Comparison of ENCODE assay signal across 13 cellular contexts in the genomic region with DNA sequence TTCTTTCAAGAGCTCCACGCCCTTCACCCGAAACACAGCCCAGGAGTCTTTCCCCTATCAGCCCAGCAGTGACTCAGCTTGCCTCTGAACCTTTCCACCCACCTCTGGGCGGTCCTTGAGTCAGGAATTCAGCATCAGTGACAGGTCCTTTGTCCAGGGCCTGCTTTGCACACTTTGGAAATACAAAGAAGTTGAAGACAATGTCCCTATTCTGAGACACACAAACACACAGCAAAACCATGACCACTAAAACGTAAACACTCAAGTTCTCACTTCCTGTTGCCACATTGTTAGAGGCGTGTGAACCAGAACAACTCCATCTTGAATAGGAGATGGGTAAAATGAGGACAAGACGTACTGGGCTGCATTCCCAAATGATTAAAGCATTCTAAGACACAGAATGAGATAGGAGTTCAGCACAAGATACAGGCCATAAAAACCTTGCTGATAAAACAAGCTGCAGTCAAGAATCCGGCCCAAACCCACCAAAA. TPM values are rescaled to one million over a fixed set of nuclear protein-coding genes. Genes with fewer than 3 reads are reported as not detected.
DNase-seq lines count a peak whose midpoint lies in the region; ATAC-seq and TF ChIP-seq lines count a peak whose summit lies in the region.
"Had no signal": no experiment of that assay in that cellular context is flagged by ENCODE, and none has a peak within 500 bp of the region (broad histone marks: within the 10 kb centered on the region; RNA-seq: fewer than 3 reads in every experiment).

No MANE protein-coding gene starts in this region.

- no peak overlapping the region for H3K27ac Mint-ChIP-seq in stimulated activated memory B cell treated with anti-CD40 and anti-IgM and Interleukin-4, amounts not matched to agents 10 μg/mL and 1 μg/mL and 100 μg/mL, for 72 hours

- in situ Hi-C loops in brain microvascular endothelial cell (cut with HindIII; ENCODE audit: low pct_ligation_motif_present, low sequenced_read_pairs): no loop called here

- ATAC-seq in lower lobe of right lung: peak; percentile 83 to 86
- ATAC-seq in stimulated activated memory B cell treated with anti-CD40 and anti-IgM and Interleukin-4, amounts not matched to agents 10 μg/mL and 1 μg/mL and 100 μg/mL, for 72 hours: no peak

- no peaks in the 10 kb centered on the region for H3K9me3 ChIP-seq in lower lobe of right lung
- H3K9me3 ChIP-seq in spleen: no peaks in the 10 kb centered on the region
- H3K9me3 ChIP-seq: sigmoid colon had no signal

- DNase-seq in CD1c-positive myeloid dendritic cell (ENCODE audit: extremely low spot score) (peak; percentile 52), HPDE6-E6E7 (ENCODE audit: extremely low spot score) (peak; percentile 34), brain microvascular endothelial cell (peak; percentile 9), lower lobe of right lung (no peak), UCSD-AML1 (lab: John Stamatoyannopoulos, UW; ENCODE audit: unreplicated experiment) (no peak), NCI-H524 treated with DMSO at 0.1 percent for 48 hours (lab: John Stamatoyannopoulos, UW) (no peak), spleen (no peak)
- DNase-seq: activated CD4-positive, alpha-beta T cell treated with anti-CD3 and anti-CD28 coated beads for 48 hours; NCI-H1092 treated with DMSO at 0.1 percent for 48 hours; Right ventricle myocardium superior; sigmoid colon had no signal

- no peak for TF ChIP-seq CTCF in brain microvascular endothelial cell (IDR thresholded peaks at IDR 0.05; ENCODE audit: low read depth, low read length, missing control alignments)
- TF ChIP-seq CTCF in lower lobe of right lung (IDR thresholded peaks at IDR 0.05): no peak
- TF ChIP-seq CTCF in spleen (IDR thresholded peaks at IDR 0.05 in 8 of 11, conservative IDR thresholded peaks at IDR 0.05 in 3 of 11): no peak

- no peaks in the 10 kb centered on the region for H3K27me3 Mint-ChIP-seq in stimulated activated memory B cell treated with anti-CD40 and anti-IgM and Interleukin-4, amounts not matched to agents 10 μg/mL and 1 μg/mL and 100 μg/mL, for 72 hours

- no peak for TF ChIP-seq POLR2A in spleen (IDR thresholded peaks at IDR 0.05)

- H3K27me3 ChIP-seq in brain microvascular endothelial cell (replicated peaks) (no peaks in the 10 kb centered on the region), lower lobe of right lung (ENCODE audit: low read depth) (no peaks in the 10 kb centered on the region), spleen (replicated peaks in 1 of 7) (no peaks in the 10 kb centered on the region)
- H3K27me3 ChIP-seq: sigmoid colon had no signal

- H3K4me1 ChIP-seq in lower lobe of right lung: peaks cover 20% of the 10 kb centered on the region
- peaks cover 0 to 12% (median 5%) of the 10 kb centered on the region in 6 donors for H3K4me1 ChIP-seq in spleen
- H3K4me1 ChIP-seq: sigmoid colon had no signal

- H3K4me3 Mint-ChIP-seq in stimulated activated memory B cell treated with anti-CD40 and anti-IgM and Interleukin-4, amounts not matched to agents 10 μg/mL and 1 μg/mL and 100 μg/mL, for 72 hours: no peak overlapping the region

- peaks cover 16% of the 10 kb centered on the region for H3K4me1 Mint-ChIP-seq in stimulated activated memory B cell treated with anti-CD40 and anti-IgM and Interleukin-4, amounts not matched to agents 10 μg/mL and 1 μg/mL and 100 μg/mL, for 72 hours

- H3K36me3 Mint-ChIP-seq in stimulated activated memory B cell treated with anti-CD40 and anti-IgM and Interleukin-4, amounts not matched to agents 10 μg/mL and 1 μg/mL and 100 μg/mL, for 72 hours: no peaks in the 10 kb centered on the region

- H3K27ac ChIP-seq in brain microvascular endothelial cell (no peak overlapping the region), lower lobe of right lung (peak overlapping the region; percentile 61), spleen (no peak overlapping the region)
- H3K27ac ChIP-seq: sigmoid colon had no signal

- H3K9me3 Mint-ChIP-seq in stimulated activated memory B cell treated with anti-CD40 and anti-IgM and Interleukin-4, amounts not matched to agents 10 μg/mL and 1 μg/mL and 100 μg/mL, for 72 hours: no peaks in the 10 kb centered on the region

- no peak overlapping the region for H3K4me3 ChIP-seq in brain microvascular endothelial cell (ENCODE audit: low read depth, low read length)
- H3K4me3 ChIP-seq in lower lobe of right lung: no peak overlapping the region
- no peak overlapping the region for H3K4me3 ChIP-seq in spleen
- H3K4me3 ChIP-seq: sigmoid colon had no signal

- WGBS in spleen, 5 donors: 63 to 81% (median 75%) methylated on average over 7 of the region's 7 CpGs

- H3K36me3 ChIP-seq in brain microvascular endothelial cell (replicated peaks) (no peaks in the 10 kb centered on the region), lower lobe of right lung (no peaks in the 10 kb centered on the region), spleen (no peaks in the 10 kb centered on the region)
- H3K36me3 ChIP-seq: sigmoid colon had no signal

- intact Hi-C loops in lower lobe of right lung (cut with DNase I): no loop called here
- intact Hi-C loops in spleen (cut with DNase I; ENCODE audit: low total_unique reads): no loop called here

RNA-seq across cellular contexts. Expression of a gene that starts 49.3 kb away (rescaled TPM):
- total RNA-seq in lower lobe of right lung (1.3 TPM), spleen (not detected)
- polyA plus RNA-seq in spleen: not detected
- total RNA-seq: lung microvascular endothelial cell, Right ventricle myocardium superior, sigmoid colon had no signal
- polyA plus RNA-seq: sigmoid colon had no signal

Comparison
In these comparisons a context has a peak if more than half of its experiments do, and no peak if none do; other contexts are left out.
1. DNase-seq: peak in CD1c-positive myeloid dendritic cell (single experiment), HPDE6-E6E7 (single experiment) and brain microvascular endothelial cell (single experiment); none in lower lobe of right lung (single experiment), UCSD-AML1 (single experiment), NCI-H524 treated with DMSO at 0.1 percent for 48 hours (single experiment) and spleen (single experiment).